Comparison of ENCODE assay signal across 7 cellular contexts in genomic region chr10:46668357-46668997, GRCh38.
A peak's percentile ranks its signal among the peaks of the same experiment; 100 is the strongest.
DNase-seq lines count a peak whose midpoint lies in the region; ATAC-seq, FAIRE-seq and TF ChIP-seq lines count a peak whose summit lies in the region.
"Not testable (repeated sequence)": the region's sequence is repeated elsewhere in the genome, so short reads cannot be mapped to it uniquely, and the experiment has no call there.

No MANE protein-coding gene starts in this region.

- not testable (repeated sequence) for H3K23me2 ChIP-seq in H9 (ENCODE audit: insufficient read length, low read depth, low read length, poor library complexity, severe bottlenecking)

- H3K27me3 ChIP-seq in H9 (ENCODE audit: insufficient read depth, low read length); endodermal cell (ENCODE audit: control insufficient read depth, insufficient read depth, low read length, poor library complexity, severe bottlenecking); heart left ventricle; HepG2 (ENCODE audit: control insufficient read depth in 1 of 2, insufficient read depth in 2 of 2, low read length in 2 of 2); trophoblast cell (ENCODE audit: insufficient read depth, low read length): not testable (repeated sequence)

- H3K79me1 ChIP-seq in H9 (ENCODE audit: insufficient read depth, low read depth, low read length, poor library complexity, severe bottlenecking); trophoblast cell (ENCODE audit: low read length): not testable (repeated sequence)

- not testable (repeated sequence) for H2BK5ac ChIP-seq in H9 (ENCODE audit: insufficient read length, low read length); trophoblast cell (ENCODE audit: low read depth, low read length, poor library complexity)

- not testable (repeated sequence) for H2BK20ac ChIP-seq in H9 (ENCODE audit: low read depth, low read length, poor library complexity, severe bottlenecking)

- not testable (repeated sequence) for H3K36me3 Mint-ChIP-seq in H9 (ENCODE audit: insufficient read depth in 1 of 3, low read depth in 3 of 3); endodermal cell (ENCODE audit: low read depth)

- H3K4me1 ChIP-seq in H9 (ENCODE audit: insufficient read depth, low read length); endodermal cell (ENCODE audit: control insufficient read depth, insufficient read depth, low read length); heart left ventricle; HepG2 (ENCODE audit: insufficient read depth, low read length); trophoblast cell (ENCODE audit: control insufficient read depth in 1 of 2, insufficient read depth in 2 of 2, low read length in 2 of 2): not testable (repeated sequence)

- not testable (repeated sequence) for H3K9ac ChIP-seq in H9 (ENCODE audit: extremely low read depth, insufficient read length, low read length); endodermal cell (ENCODE audit: extremely low read depth, low read length, poor library complexity, severe bottlenecking); HepG2 (ENCODE audit: insufficient read depth, low read depth, low read length); trophoblast cell (ENCODE audit: low read length)

- WGBS in H9 (ENCODE audit: extremely low coverage, insufficient read length, low lambda C conversion rate), result no CpG with 5 or more reads among the region's 6 CpGs
- WGBS in endodermal cell (ENCODE audit: insufficient coverage in 1 of 2, insufficient read length in 1 of 2), 2 experiments, result 78% methylated on average over 2 of the region's 6 CpGs; no CpG with 5 or more reads in 1 of the 2 experiments
- 72 to 82% (median 78%) methylated on average over 5 to 6 of the region's 6 CpGs for WGBS in heart left ventricle, 4 donors
- WGBS in HepG2 (ENCODE audit: low lambda C conversion rate), result 86% methylated on average over 6 of the region's 6 CpGs
- no CpG with 5 or more reads among the region's 6 CpGs for WGBS in trophoblast cell (ENCODE audit: extremely low coverage, insufficient coverage, insufficient read length)

- H3K4me3 Mint-ChIP-seq in H9, endodermal cell: not testable (repeated sequence)

- not testable (repeated sequence) for H3K36me3 ChIP-seq in endodermal cell (ENCODE audit: control insufficient read depth, insufficient read depth, low read length); heart left ventricle; HepG2 (replicated peaks in 1 of 2; ENCODE audit: control insufficient read depth in 1 of 2, insufficient read depth in 2 of 2, low read length in 2 of 2); trophoblast cell (ENCODE audit: control insufficient read depth in 1 of 2, insufficient read depth in 2 of 2, low read length in 2 of 2)

- H3K4ac ChIP-seq in H9 (ENCODE audit: low read depth, low read length); trophoblast cell (ENCODE audit: low read depth, low read length): not testable (repeated sequence)

- H3K4me3 ChIP-seq in endodermal cell (ENCODE audit: low read length); heart left ventricle; HepG2 (replicated peaks in 1 of 3; ENCODE audit: insufficient read depth in 1 of 3, low read depth in 2 of 3, low read length in 3 of 3); trophoblast cell (ENCODE audit: low read depth, low read length): not testable (repeated sequence)

- H3K18ac ChIP-seq in H9 (ENCODE audit: insufficient read length, low read depth, low read length); trophoblast cell (ENCODE audit: low read length): not testable (repeated sequence)

- not testable (repeated sequence) for H3K27ac Mint-ChIP-seq in H9, endodermal cell

- in situ Hi-C loops in HepG2 (cut with HindIII; ENCODE audit: extremely low pct_ligation_motif_present, low pct_unique_long_range_greater_than_20kb), result not testable (repeated sequence)

- not testable (repeated sequence) for H2AFZ ChIP-seq in H9 (ENCODE audit: low read length); HepG2 (ENCODE audit: low read length); trophoblast cell (ENCODE audit: insufficient read depth, low read length, poor library complexity)

- TF ChIP-seq POLR2A in heart left ventricle (IDR thresholded peaks at IDR 0.05); HepG2 (IDR thresholded peaks at IDR 0.05; ENCODE audit: insufficient read depth in 1 of 2, low read depth in 2 of 2, low read length in 2 of 2): not testable (repeated sequence)

- not testable (repeated sequence) for H3K9me3 ChIP-seq in H9 (ENCODE audit: control insufficient read depth, low read depth, low read length); endodermal cell (ENCODE audit: control insufficient read depth, low read length); heart left ventricle; HepG2 (ENCODE audit: low read length); trophoblast cell (ENCODE audit: insufficient read depth, low read depth, low read length)

- H4K5ac ChIP-seq in H9 (ENCODE audit: insufficient read length, low read depth, low read length), result not testable (repeated sequence)

- FAIRE-seq in HepG2 (lab: Jason Lieb, UNC), result not testable (repeated sequence)

- H3K27me3 Mint-ChIP-seq in H9 (ENCODE audit: low read depth); endodermal cell (ENCODE audit: insufficient read depth): not testable (repeated sequence)

- not testable (repeated sequence) for BruUV-seq in HepG2 (replicated peaks; lab: Mats Ljungman, UMichigan)

- not testable (repeated sequence) for H3K4me1 Mint-ChIP-seq in H9, endodermal cell

- H3K9me3 Mint-ChIP-seq in H9, endodermal cell: not testable (repeated sequence)

- ATAC-seq in Right ventricle myocardium inferior, result peak; percentile 54
- peak; percentile 31 to 83 (median 54) for ATAC-seq in heart left ventricle
- peak; percentile 74 for ATAC-seq in left ventricle myocardium superior
- peak; percentile 33; the same call in 1 of the 3 replicates for ATAC-seq in HepG2

- not testable (repeated sequence) for H4K12ac ChIP-seq in trophoblast cell (ENCODE audit: low read depth, low read length)

- H3K79me2 ChIP-seq in H9 (ENCODE audit: insufficient read depth, low read length); HepG2 (ENCODE audit: insufficient read depth, low read length); trophoblast cell (ENCODE audit: control insufficient read depth, insufficient read depth, low read length, poor library complexity): not testable (repeated sequence)

- H3T11ph ChIP-seq in H9 (ENCODE audit: low read length), result not testable (repeated sequence)

- not testable (repeated sequence) for H3K23ac ChIP-seq in H9 (ENCODE audit: insufficient read length, low read depth, low read length); trophoblast cell (ENCODE audit: low read length)

- intact Hi-C loops in Right ventricle myocardium inferior (cut with DNase I); heart left ventricle (cut with DNase I); left ventricle myocardium superior (cut with micrococcal nuclease); HepG2 (cut with micrococcal nuclease; ENCODE audit: unreplicated experiment): not testable (repeated sequence)

- DNase-seq in H9, result peak; percentile 16
- DNase-seq in endodermal cell, result peak; percentile 24
- peak; percentile 59 for DNase-seq in Right ventricle myocardium inferior (ENCODE audit: missing footprints)
- not testable (repeated sequence) for DNase-seq in heart left ventricle; left ventricle myocardium superior; HepG2 (ENCODE audit: low spot score)
- peak; percentile 20 to 62 for DNase-seq in trophoblast cell

- not testable (repeated sequence) for H3K56ac ChIP-seq in H9 (ENCODE audit: insufficient read length, low read depth, low read length)

- H3K14ac ChIP-seq in H9 (ENCODE audit: insufficient read depth, low read length); trophoblast cell (ENCODE audit: low read length): not testable (repeated sequence)

- TF ChIP-seq EP300 in HepG2 (IDR thresholded peaks at IDR 0.05; ENCODE audit: low read depth in 2 of 2, low read length in 2 of 2); HepG2 (CRISPR knock-in tag; IDR thresholded peaks at IDR 0.05; ENCODE audit: borderline replicate concordance): not testable (repeated sequence)

- not testable (repeated sequence) for H4K8ac ChIP-seq in H9 (replicated peaks; ENCODE audit: insufficient read length, low read depth, low read length); trophoblast cell (ENCODE audit: low read depth, low read length)

- not testable (repeated sequence) for H3K27ac ChIP-seq in H9 (ENCODE audit: insufficient read length, low read depth, low read length); endodermal cell (ENCODE audit: low read depth, low read length); heart left ventricle; HepG2 (ENCODE audit: extremely low read length, insufficient read depth, low read length); trophoblast cell (ENCODE audit: low read depth, low read length)

- TF ChIP-seq RAD21 in HepG2 (CRISPR knock-in tag; IDR thresholded peaks at IDR 0.05), result not testable (repeated sequence)

- H2BK15ac ChIP-seq in H9 (ENCODE audit: low read depth, low read length), result not testable (repeated sequence)

- H4K20me1 ChIP-seq in H9 (ENCODE audit: control insufficient read depth, insufficient read depth, insufficient read length); HepG2 (ENCODE audit: insufficient read depth, low read length): not testable (repeated sequence)

- not testable (repeated sequence) for H2AK5ac ChIP-seq in H9 (ENCODE audit: insufficient read length, low read length); trophoblast cell (ENCODE audit: low read length)

- not testable (repeated sequence) for H3K4me2 ChIP-seq in H9 (ENCODE audit: insufficient read depth, insufficient read length, low read length); HepG2 (ENCODE audit: low read depth, low read length); trophoblast cell (ENCODE audit: low read length)

- POLR2A ChIA-PET in HepG2 (lab: Yijun Ruan, JAX), result not testable (repeated sequence)

- not testable (repeated sequence) for H4K91ac ChIP-seq in H9 (ENCODE audit: insufficient read length, low read depth, low read length); trophoblast cell (ENCODE audit: low read depth, low read length)

- not testable (repeated sequence) for TF ChIP-seq CTCF in H9 (conservative IDR thresholded peaks at IDR 0.05); endodermal cell (conservative IDR thresholded peaks at IDR 0.05); heart left ventricle (IDR thresholded peaks at IDR 0.05); HepG2 (CRISPR knock-in tag; IDR thresholded peaks at IDR 0.05)

- CTCF ChIA-PET in HepG2 (lab: Yijun Ruan, JAX; ENCODE audit: low intra/inter-chr PET ratio, low total read pairs), result not testable (repeated sequence)

- H2BK12ac ChIP-seq in H9 (ENCODE audit: insufficient read length, low read depth, low read length); trophoblast cell (ENCODE audit: low read length): not testable (repeated sequence)

- not testable (repeated sequence) for H2BK120ac ChIP-seq in H9 (ENCODE audit: low read depth, low read length, poor library complexity, severe bottlenecking); trophoblast cell (ENCODE audit: insufficient read depth, low read length, poor library complexity)
